8 cellular contexts compared by ENCODE assay signal in the genomic region with DNA sequence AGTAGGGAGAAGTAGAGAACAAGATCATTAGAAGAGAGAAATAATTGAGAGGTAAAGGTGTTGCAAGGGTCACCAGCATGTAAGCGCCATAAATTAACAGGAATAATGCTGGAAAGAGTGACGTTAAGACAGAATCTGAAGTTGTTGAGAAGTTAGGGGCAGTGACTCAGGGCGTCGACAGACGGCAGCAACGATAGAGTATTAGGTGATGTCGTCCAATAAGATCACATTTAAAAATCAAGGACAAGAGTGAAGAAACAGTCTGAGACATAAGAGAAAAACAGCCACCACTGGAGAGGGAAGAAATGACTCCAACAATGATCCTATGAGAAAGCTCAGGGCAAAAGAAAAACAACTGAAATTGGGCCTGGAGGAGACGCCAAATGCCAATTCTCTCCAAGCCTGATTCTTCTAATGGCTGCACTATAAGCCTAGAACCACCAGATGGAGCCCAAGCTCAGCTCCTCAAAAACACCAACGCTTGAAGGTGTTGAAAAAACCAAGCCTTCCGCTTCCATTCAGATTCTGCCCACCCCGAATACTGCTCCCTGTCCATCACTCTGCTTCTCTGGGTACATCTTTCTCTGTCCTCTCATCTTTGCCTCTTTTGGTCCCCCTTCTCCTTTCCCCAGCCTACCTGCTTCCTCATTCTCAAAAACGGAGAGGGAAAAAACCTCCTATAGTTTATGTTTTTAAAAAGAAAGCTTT.
DNase-seq lines count a peak whose midpoint lies in the region; ATAC-seq and TF ChIP-seq lines count a peak whose summit lies in the region.

No MANE protein-coding gene starts in this region.

- H3K4me1 Mint-ChIP-seq in activated naive CD8-positive, alpha-beta T cell treated with anti-CD3 and anti-CD28 coated beads for 36 hours, result peaks cover 26% of the 10 kb centered on the region

- no peak overlapping the region for H3K4me3 Mint-ChIP-seq in activated naive CD8-positive, alpha-beta T cell treated with anti-CD3 and anti-CD28 coated beads for 36 hours

- H3K27me3 Mint-ChIP-seq in activated naive CD8-positive, alpha-beta T cell treated with anti-CD3 and anti-CD28 coated beads for 36 hours, result no peaks in the 10 kb centered on the region

- peak; percentile 81 for DNase-seq in ELR (ENCODE audit: low read depth)
- DNase-seq in NB4 (ENCODE audit: low read depth), result peak; percentile 73
- peak; percentile 54 for DNase-seq in SKM-1 (lab: John Stamatoyannopoulos, UW; ENCODE audit: unreplicated experiment)
- peak; percentile 43 for DNase-seq in activated naive CD8-positive, alpha-beta T cell treated with anti-CD3 and anti-CD28 coated beads for 36 hours
- DNase-seq in head of caudate nucleus, result peak in 39 of 42 donors; percentile 20 to 86 (median 69)
- peak in 7 of 10 donors; percentile 23 to 90 (median 57) for DNase-seq in posterior cingulate gyrus

- ATAC-seq in HG03280 (IDR thresholded peaks at IDR 0.05; ENCODE audit: unreplicated experiment) (no peak), GM19324 (IDR thresholded peaks at IDR 0.05; ENCODE audit: low FRiP score, unreplicated experiment) (no peak)

- peak; percentile 89 for TF ChIP-seq CTCF in NB4 (IDR thresholded peaks at IDR 0.05; ENCODE audit: low read depth, low read length)

- no peak overlapping the region for H3K27ac Mint-ChIP-seq in activated naive CD8-positive, alpha-beta T cell treated with anti-CD3 and anti-CD28 coated beads for 36 hours

- peaks cover 1% of the 10 kb centered on the region for H3K9me3 Mint-ChIP-seq in activated naive CD8-positive, alpha-beta T cell treated with anti-CD3 and anti-CD28 coated beads for 36 hours

- TF ChIP-seq POLR2A in NB4 (IDR thresholded peaks at IDR 0.05; ENCODE audit: extremely low read depth, insufficient read length), result no peak

- no peak overlapping the region for H3K4me3 ChIP-seq in NB4 (ENCODE audit: low read depth, low read length)

- H3K36me3 Mint-ChIP-seq in activated naive CD8-positive, alpha-beta T cell treated with anti-CD3 and anti-CD28 coated beads for 36 hours, result peaks cover 9% of the 10 kb centered on the region

- intact Hi-C loops in head of caudate nucleus (cut with DNase I) (loop anchor here (2.0 kb wide), 1 partner anchor 86 kb away; no protein-coding TSS in a partner anchor), posterior cingulate gyrus (cut with DNase I) (loop anchor here (1.0 to 10.0 kb wide), 4 partner anchors 86 to 306 kb away; a partner anchor contains a TSS)
